8 cellular contexts compared by ENCODE assay signal in genomic region chr11:123429336-123429735, GRCh38. TPM values are rescaled to one million over a fixed set of nuclear protein-coding genes. Genes with fewer than 3 reads are reported as not detected.
A peak's percentile ranks its signal among the peaks of the same experiment; 100 is the strongest.
DNase-seq lines count a peak whose midpoint lies in the region; ATAC-seq and TF ChIP-seq lines count a peak whose summit lies in the region.

No MANE protein-coding gene starts in this region.

- no peak for ATAC-seq in WTC11

- no peaks in the 10 kb centered on the region for H3K9me3 Mint-ChIP-seq in activated naive CD4-positive, alpha-beta T cell treated with anti-CD3 and anti-CD28 coated beads, Interleukin-2, amount 50 U/mL, for 24 hours
- no peaks in the 10 kb centered on the region for H3K9me3 Mint-ChIP-seq in WTC11
- H3K9me3 Mint-ChIP-seq in glutamatergic neuron (ENCODE audit: unreplicated experiment): peaks cover 1% of the 10 kb centered on the region
- H3K9me3 Mint-ChIP-seq in type B pancreatic cell: no peaks in the 10 kb centered on the region

- peak overlapping the region; percentile 82 for H3K4me3 Mint-ChIP-seq in activated naive CD4-positive, alpha-beta T cell treated with anti-CD3 and anti-CD28 coated beads, Interleukin-2, amount 50 U/mL, for 24 hours
- H3K4me3 Mint-ChIP-seq in WTC11 (peak overlapping the region; percentile 82), glutamatergic neuron (ENCODE audit: unreplicated experiment) (peak overlapping the region; percentile 86), type B pancreatic cell (peak overlapping the region; percentile 91)

- H3K27me3 Mint-ChIP-seq in activated naive CD4-positive, alpha-beta T cell treated with anti-CD3 and anti-CD28 coated beads, Interleukin-2, amount 50 U/mL, for 24 hours: peaks cover 4% of the 10 kb centered on the region
- H3K27me3 Mint-ChIP-seq in WTC11 (ENCODE audit: low read depth) (peaks cover 41% of the 10 kb centered on the region), glutamatergic neuron (ENCODE audit: unreplicated experiment) (peaks cover 10% of the 10 kb centered on the region), type B pancreatic cell (peaks cover 62% of the 10 kb centered on the region)

- CTCF ChIA-PET in WTC11 (lab: Charles Lee): interaction anchor here (5.6 kb wide), 1 partner anchor 22 kb away, joined by 38 read pairs; no protein-coding TSS in a partner anchor

- DNase-seq in activated naive CD4-positive, alpha-beta T cell treated with anti-CD3 and anti-CD28 coated beads, Interleukin-2, amount 50 U/mL, for 16 hours: no peak
- DNase-seq in WTC11 (ENCODE audit: low spot score) (no peak), glutamatergic neuron (no peak), type B pancreatic cell (ENCODE audit: extremely low spot score, unreplicated experiment) (no peak), hypothalamus (lab: John Stamatoyannopoulos, UW) (no peak), globus pallidus (ENCODE audit: low spot score) (no peak), iPS-NIHi7 (ENCODE audit: extremely low spot score) (no peak)

- no peak for TF ChIP-seq CTCF in WTC11 (IDR thresholded peaks at IDR 0.05)
- TF ChIP-seq CTCF in glutamatergic neuron (IDR thresholded peaks at IDR 0.05; ENCODE audit: partially characterized antibody, unreplicated experiment): no peak
- TF ChIP-seq CTCF in type B pancreatic cell (conservative IDR thresholded peaks at IDR 0.05): no peak

- H3K36me3 Mint-ChIP-seq in activated naive CD4-positive, alpha-beta T cell treated with anti-CD3 and anti-CD28 coated beads, Interleukin-2, amount 50 U/mL, for 24 hours: no peaks in the 10 kb centered on the region
- H3K36me3 Mint-ChIP-seq in WTC11 (no peaks in the 10 kb centered on the region), glutamatergic neuron (ENCODE audit: unreplicated experiment) (no peaks in the 10 kb centered on the region), type B pancreatic cell (no peaks in the 10 kb centered on the region)

- H3K4me1 Mint-ChIP-seq in activated naive CD4-positive, alpha-beta T cell treated with anti-CD3 and anti-CD28 coated beads, Interleukin-2, amount 50 U/mL, for 24 hours: peaks cover 23% of the 10 kb centered on the region
- peaks cover 58% of the 10 kb centered on the region for H3K4me1 Mint-ChIP-seq in WTC11
- H3K4me1 Mint-ChIP-seq in glutamatergic neuron (ENCODE audit: low read depth, unreplicated experiment): peaks cover 4% of the 10 kb centered on the region
- peaks cover 34% of the 10 kb centered on the region for H3K4me1 Mint-ChIP-seq in type B pancreatic cell (ENCODE audit: unreplicated experiment)

- H3K27ac Mint-ChIP-seq in activated naive CD4-positive, alpha-beta T cell treated with anti-CD3 and anti-CD28 coated beads, Interleukin-2, amount 50 U/mL, for 24 hours: no peak overlapping the region
- H3K27ac Mint-ChIP-seq in WTC11: peak overlapping the region; percentile 86
- H3K27ac Mint-ChIP-seq in glutamatergic neuron (ENCODE audit: unreplicated experiment): no peak overlapping the region
- peak overlapping the region; percentile 57 for H3K27ac Mint-ChIP-seq in type B pancreatic cell

- POLR2A ChIA-PET in WTC11 (lab: Charles Lee): no interaction called here

TF ChIP-seq in WTC11, 78 proteins besides CTCF, POLR2A, EP300 and RAD21:
- no peak for TF ChIP-seq TP53 (CRISPR knock-in tag; IDR thresholded peaks at IDR 0.05)
- no peak for TF ChIP-seq HMGXB4 (CRISPR knock-in tag; IDR thresholded peaks at IDR 0.05)
- TF ChIP-seq HMGA2 (CRISPR knock-in tag; IDR thresholded peaks at IDR 0.05): no peak
- no peak for TF ChIP-seq NR1H2 (CRISPR knock-in tag; IDR thresholded peaks at IDR 0.05)
- TF ChIP-seq ZBTB43 (CRISPR knock-in tag; IDR thresholded peaks at IDR 0.05): no peak
- no peak for TF ChIP-seq E2F1 (CRISPR knock-in tag; IDR thresholded peaks at IDR 0.05)
- no peak for TF ChIP-seq MLX (CRISPR knock-in tag; IDR thresholded peaks at IDR 0.05)
- TF ChIP-seq ZNF121 (CRISPR knock-in tag; IDR thresholded peaks at IDR 0.05): no peak
- TF ChIP-seq RELA (CRISPR knock-in tag; IDR thresholded peaks at IDR 0.05; ENCODE audit: borderline replicate concordance): no peak
- no peak for TF ChIP-seq SMAD4 (CRISPR knock-in tag; IDR thresholded peaks at IDR 0.05)
- no peak for TF ChIP-seq PRRX2 (CRISPR knock-in tag; IDR thresholded peaks at IDR 0.05)
- TF ChIP-seq TCF7 (CRISPR knock-in tag; IDR thresholded peaks at IDR 0.05; ENCODE audit: low read depth): no peak
- no peak for TF ChIP-seq GRHL2 (CRISPR knock-in tag; IDR thresholded peaks at IDR 0.05; ENCODE audit: insufficient replicate concordance, severe bottlenecking)
- no peak for TF ChIP-seq MXD4 (CRISPR knock-in tag; IDR thresholded peaks at IDR 0.05; ENCODE audit: borderline replicate concordance)
- no peak for TF ChIP-seq ZNF532 (CRISPR knock-in tag; IDR thresholded peaks at IDR 0.05; ENCODE audit: borderline replicate concordance)

RNA-seq across cellular contexts. Expression of gene GRAMD1B, which starts 0.7 kb away (rescaled TPM):
- total RNA-seq in WTC11 (2021) (22.1 to 31.5 TPM (median 23.3 TPM) in 3 replicates), glutamatergic neuron (ENCODE audit: unreplicated experiment) (12.2 TPM), type B pancreatic cell (ENCODE audit: low replicate concordance) (2.6 and 15.2 TPM in 2 replicates)

Comparison
In these comparisons a context has a peak if more than half of its experiments do, and no peak if none do; other contexts are left out.
1. H3K27ac Mint-ChIP-seq: peak in WTC11 (single experiment) and type B pancreatic cell (single experiment); none in activated naive CD4-positive, alpha-beta T cell treated with anti-CD3 and anti-CD28 coated beads, Interleukin-2, amount 50 U/mL, for 24 hours (single experiment) and glutamatergic neuron (single experiment).
2. Peak in every context shown above with its lines, with median percentiles within 50 percentile points of each other: H3K4me3 Mint-ChIP-seq.